24 cellular contexts compared by ENCODE assay signal in the genomic region with DNA sequence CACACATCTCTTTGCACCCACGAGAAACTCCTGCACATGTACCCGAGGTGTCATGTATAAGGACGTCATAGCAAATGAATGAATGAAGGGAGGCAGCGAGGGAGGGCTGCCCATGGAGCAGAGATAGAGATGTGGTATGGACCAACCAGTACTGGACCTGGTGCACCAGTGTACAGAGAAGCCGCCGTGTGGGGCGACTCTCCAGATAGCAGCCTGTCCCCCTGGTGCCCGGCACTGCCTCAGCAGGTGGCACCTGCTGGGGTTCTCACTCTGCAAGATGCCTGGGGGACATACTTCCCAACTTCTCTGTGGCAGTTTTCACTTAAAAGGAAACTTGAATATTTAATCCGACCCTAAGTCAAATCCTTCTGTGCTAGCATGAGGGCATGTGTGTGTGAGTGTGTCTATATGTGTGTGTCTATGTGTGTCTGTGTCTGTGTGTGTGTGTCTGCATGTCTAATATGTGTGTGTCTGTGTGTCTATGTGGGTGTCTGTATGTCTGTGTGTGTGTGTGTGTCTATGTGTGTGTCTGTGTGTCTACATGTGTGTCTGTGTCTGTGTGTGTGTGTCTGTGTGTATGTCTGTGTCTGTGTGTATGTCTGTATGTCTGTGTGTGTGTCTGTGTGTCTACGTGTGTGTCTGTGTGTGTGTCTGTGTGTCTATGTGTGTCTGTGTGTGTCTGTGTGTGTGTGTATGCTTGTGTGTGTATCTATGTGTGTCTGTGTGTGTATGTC.
A peak's percentile ranks its signal among the peaks of the same experiment; 100 is the strongest.
DNase-seq lines count a peak whose midpoint lies in the region; ATAC-seq, FAIRE-seq and TF ChIP-seq lines count a peak whose summit lies in the region.
"Had no signal": no experiment of that assay in that cellular context is flagged by ENCODE, and none has a peak within 500 bp of the region (broad histone marks: within the 10 kb centered on the region; RNA-seq: fewer than 3 reads in every experiment).

No MANE protein-coding gene starts in this region.

- intact Hi-C loops in posterior vena cava (cut with DNase I) (no loop called here), pancreas (cut with DNase I) (no loop called here)

- H3K36me3 ChIP-seq in HEK293 (ENCODE audit: control insufficient read depth in 2 of 2, insufficient read depth in 1 of 2, low read length in 2 of 2): no peaks in the 10 kb centered on the region
- H3K36me3 ChIP-seq in H1 (ENCODE audit: control insufficient read depth in 2 of 4, insufficient read depth in 4 of 4, low read length in 3 of 4): no peaks in the 10 kb centered on the region
- H3K36me3 ChIP-seq in trophoblast cell (ENCODE audit: control insufficient read depth in 1 of 2, insufficient read depth in 2 of 2, low read length in 2 of 2): no peaks in the 10 kb centered on the region
- no peaks in the 10 kb centered on the region for H3K36me3 ChIP-seq in pancreas
- H3K36me3 ChIP-seq: BE2C; BLaER1 treated with 17β-estradiol and CSF1 and Interleukin-3, amounts not matched to agents 10 nM and 100 nM had no signal

- H3K4me3 ChIP-seq in HEK293 (ENCODE audit: low read depth, low read length) (no peak overlapping the region), H1 (ENCODE audit: extremely low read depth in 1 of 4, insufficient read depth in 2 of 4, low read depth in 3 of 4, low read length in 4 of 4) (no peak overlapping the region), trophoblast cell (ENCODE audit: low read depth, low read length) (no peak overlapping the region), pancreas (no peak overlapping the region)
- H3K4me3 ChIP-seq: A549; BLaER1 treated with 17β-estradiol and CSF1 and Interleukin-3, amounts not matched to agents 10 nM and 100 nM; GM12878 had no signal

- H4K20me1 ChIP-seq in H1 (replicated peaks in 1 of 2; ENCODE audit: control insufficient read depth in 1 of 2, insufficient read depth in 2 of 2, low read length in 2 of 2): no peaks in the 10 kb centered on the region
- H4K20me1 ChIP-seq: BLaER1 treated with 17β-estradiol and CSF1 and Interleukin-3, amounts not matched to agents 10 nM and 100 nM had no signal

- FAIRE-seq in GM12891 (lab: Jason Lieb, UNC) (peak; percentile 86), H1 (lab: Jason Lieb, UNC) (no peak), pancreas (lab: Jason Lieb, UNC) (no peak)
- FAIRE-seq: A549, D721Med, GM12878 had no signal

- TF ChIP-seq POLR2A in GM12891 (IDR thresholded peaks at IDR 0.05; ENCODE audit: low read depth, low read length) (no peak), H1 (IDR thresholded peaks at IDR 0.05; ENCODE audit: control extremely low read depth in 1 of 2, low read depth in 2 of 2, low read length in 2 of 2) (no peak)

- peak overlapping the region; percentile 70 for H3K56ac ChIP-seq in H1 (replicated peaks; ENCODE audit: insufficient read length, low read depth, low read length)

- H3K9ac ChIP-seq in H1 (replicated peaks in 1 of 4; ENCODE audit: extremely low read depth in 1 of 4, low read depth in 3 of 4, low read length in 3 of 4): no peak overlapping the region
- H3K9ac ChIP-seq in trophoblast cell (ENCODE audit: low read length): no peak overlapping the region
- H3K9ac ChIP-seq: BLaER1 treated with 17β-estradiol and CSF1 and Interleukin-3, amounts not matched to agents 10 nM and 100 nM had no signal

- no peak for DNase-seq in GM12891 (ENCODE audit: insufficient read length, low spot score)
- DNase-seq in H1 (ENCODE audit: low read depth in 1 of 2, low spot score in 2 of 2): no peak
- DNase-seq in posterior vena cava (ENCODE audit: low spot score): peak; percentile 75
- DNase-seq in trophoblast cell: no peak
- no peak for DNase-seq in pancreas
- no peak for DNase-seq in NCI-H510A treated with DMSO at 0.1 percent for 48 hours (lab: John Stamatoyannopoulos, UW)
- DNase-seq: 8988T; ACHN; AML-193; BE2C; CD4-positive, alpha-beta T cell; CD8-positive, alpha-beta memory T cell; DMS 273 treated with DMSO at 0.1 percent for 48 hours; DMS79; EL; GDM1; GOT3; H7; HCEC 1CT had no signal

- no peak overlapping the region; the same call in 1 of the 2 replicates for H2AK5ac ChIP-seq in H1 (ENCODE audit: low read depth, low read length)
- H2AK5ac ChIP-seq in trophoblast cell (ENCODE audit: low read length): no peak overlapping the region

- TF ChIP-seq EP300 in H1 (IDR thresholded peaks at IDR 0.05; ENCODE audit: borderline replicate concordance in 1 of 2, low read depth in 2 of 2, low read length in 2 of 2): no peak

- no peak overlapping the region for H2BK15ac ChIP-seq in H1 (ENCODE audit: low read length)

- H2BK120ac ChIP-seq in H1 (replicated peaks; ENCODE audit: low read depth, low read length) (no peak overlapping the region), trophoblast cell (ENCODE audit: insufficient read depth, low read length, poor library complexity) (no peak overlapping the region)

- WGBS in H1 (ENCODE audit: extremely low coverage in 1 of 2, insufficient coverage in 1 of 2, insufficient read length in 1 of 2, insufficient replicate concordance in 2 of 2, low coverage in 1 of 2, low lambda C conversion rate in 2 of 2, missing lambda C conversion rate in 1 of 2), 2 experiments: 89% methylated on average over 10 of the region's 10 CpGs; no CpG with 5 or more reads in 1 of the 2 experiments
- WGBS in trophoblast cell (ENCODE audit: extremely low coverage, insufficient coverage, insufficient read length): no CpG with 5 or more reads among the region's 10 CpGs
- WGBS in pancreas, 2 donors: 80 to 81% methylated on average over 10 of the region's 10 CpGs

- H2BK20ac ChIP-seq in H1 (ENCODE audit: low read length): no peak overlapping the region

- H3K27ac ChIP-seq in HEK293 (ENCODE audit: extremely low read depth, low read depth, low read length): no peak overlapping the region
- H3K27ac ChIP-seq in H1 (ENCODE audit: low read depth, low read length): no peak overlapping the region
- no peak overlapping the region for H3K27ac ChIP-seq in trophoblast cell (ENCODE audit: low read depth, low read length)
- no peak overlapping the region for H3K27ac ChIP-seq in pancreas
- H3K27ac ChIP-seq: A549; BLaER1 treated with 17β-estradiol and CSF1 and Interleukin-3, amounts not matched to agents 10 nM and 100 nM had no signal

- H2AFZ ChIP-seq in H1 (ENCODE audit: low read length) (no peak overlapping the region), trophoblast cell (ENCODE audit: insufficient read depth, low read length, poor library complexity) (no peak overlapping the region)

- H3K79me2 ChIP-seq in H1 (ENCODE audit: control insufficient read depth in 1 of 2, insufficient read depth in 2 of 2, low read length in 2 of 2) (no peaks in the 10 kb centered on the region), trophoblast cell (ENCODE audit: control insufficient read depth, insufficient read depth, low read length, poor library complexity) (no peaks in the 10 kb centered on the region)

- H3K4ac ChIP-seq in H1 (replicated peaks; ENCODE audit: insufficient read length, low read depth, low read length): no peak overlapping the region
- H3K4ac ChIP-seq in trophoblast cell (ENCODE audit: low read depth, low read length): no peak overlapping the region

- H3K23me2 ChIP-seq in H1 (ENCODE audit: low read depth, low read length): peaks cover 5% of the 10 kb centered on the region; the same call in 1 of the 2 replicates

- CTCF ChIA-PET in HEK293 (lab: Yijun Ruan, JAX) (no interaction called here), H1 (lab: Charles Lee; ENCODE audit: partially characterized antibody) (no interaction called here)

- H2BK12ac ChIP-seq in H1 (ENCODE audit: low read depth, low read length): no peak overlapping the region
- no peak overlapping the region for H2BK12ac ChIP-seq in trophoblast cell (ENCODE audit: low read length)

- no peaks in the 10 kb centered on the region for H3K27me3 ChIP-seq in H1 (replicated peaks in 1 of 4; ENCODE audit: control insufficient read depth in 3 of 4, extremely low read depth in 1 of 4, insufficient read depth in 3 of 4, low read length in 3 of 4)
- no peaks in the 10 kb centered on the region for H3K27me3 ChIP-seq in trophoblast cell (ENCODE audit: insufficient read depth, low read length)
- no peaks in the 10 kb centered on the region for H3K27me3 ChIP-seq in pancreas
- H3K27me3 ChIP-seq: BE2C; BLaER1 treated with 17β-estradiol and CSF1 and Interleukin-3, amounts not matched to agents 10 nM and 100 nM had no signal

- H3K14ac ChIP-seq in H1 (ENCODE audit: insufficient read length) (no peak overlapping the region), trophoblast cell (ENCODE audit: low read length) (no peak overlapping the region)

- H2BK5ac ChIP-seq in H1 (ENCODE audit: low read depth, low read length) (no peak overlapping the region), trophoblast cell (ENCODE audit: low read depth, low read length, poor library complexity) (no peak overlapping the region)

- POLR2A ChIA-PET in HEK293 (lab: Yijun Ruan, JAX) (no interaction called here), H1 (lab: Charles Lee; ENCODE audit: partially characterized antibody) (no interaction called here)

- H4K5ac ChIP-seq in H1 (ENCODE audit: insufficient read length, low read depth, low read length): no peak overlapping the region

- no peak overlapping the region for H4K12ac ChIP-seq in trophoblast cell (ENCODE audit: low read depth, low read length)

- H3K4me2 ChIP-seq in H1 (ENCODE audit: insufficient read depth in 1 of 2, low read depth in 2 of 2, low read length in 2 of 2) (no peak overlapping the region), trophoblast cell (ENCODE audit: low read length) (no peak overlapping the region)
- H3K4me2 ChIP-seq: A549; BLaER1 treated with 17β-estradiol and CSF1 and Interleukin-3, amounts not matched to agents 10 nM and 100 nM had no signal

- no peaks in the 10 kb centered on the region for H3K79me1 ChIP-seq in H1 (ENCODE audit: low read depth, low read length)
- H3K79me1 ChIP-seq in trophoblast cell (ENCODE audit: low read length): no peaks in the 10 kb centered on the region

- TF ChIP-seq RAD21 in H1 (IDR thresholded peaks at IDR 0.05 in 1 of 2, conservative IDR thresholded peaks at IDR 0.05 in 1 of 2; ENCODE audit: low read depth in 2 of 2, low read length in 2 of 2): no peak

- TF ChIP-seq CTCF in HEK293 (tag by site-specific recombination; IDR thresholded peaks at IDR 0.05) (no peak), H1 (IDR thresholded peaks at IDR 0.05; ENCODE audit: control extremely low read depth in 1 of 3, insufficient read depth in 1 of 3, low read depth in 1 of 3, low read length in 3 of 3) (no peak), pancreas (IDR thresholded peaks at IDR 0.05) (no peak)

- H3K23ac ChIP-seq in H1 (ENCODE audit: insufficient read length): no peak overlapping the region
- no peak overlapping the region for H3K23ac ChIP-seq in trophoblast cell (ENCODE audit: low read length)

- H3K4me1 ChIP-seq in HEK293 (ENCODE audit: control insufficient read depth, insufficient read depth, low read length): no peaks in the 10 kb centered on the region
- no peaks in the 10 kb centered on the region for H3K4me1 ChIP-seq in H1 (replicated peaks in 1 of 4; ENCODE audit: control insufficient read depth in 3 of 4, insufficient read depth in 4 of 4, low read length in 3 of 4)
- no peaks in the 10 kb centered on the region for H3K4me1 ChIP-seq in trophoblast cell (ENCODE audit: control insufficient read depth in 1 of 2, insufficient read depth in 2 of 2, low read length in 2 of 2)
- no peaks in the 10 kb centered on the region for H3K4me1 ChIP-seq in pancreas
- H3K4me1 ChIP-seq: A549, BE2C had no signal

- H3K9me3 ChIP-seq in HEK293 (ENCODE audit: control insufficient read depth, insufficient read depth, low read depth, low read length) (no peaks in the 10 kb centered on the region), H1 (ENCODE audit: insufficient read depth in 2 of 2, low read depth in 1 of 2, low read length in 1 of 2) (no peaks in the 10 kb centered on the region), trophoblast cell (ENCODE audit: insufficient read depth, low read depth, low read length) (peaks cover 1% of the 10 kb centered on the region), pancreas (no peaks in the 10 kb centered on the region)
- H3K9me3 ChIP-seq: A549, BE2C had no signal

- H4K91ac ChIP-seq in H1 (replicated peaks; ENCODE audit: insufficient read length, low read length) (no peak overlapping the region), trophoblast cell (ENCODE audit: low read depth, low read length) (no peak overlapping the region)

- H3K18ac ChIP-seq in H1 (ENCODE audit: extremely low read depth, low read length): no peak overlapping the region
- no peak overlapping the region for H3K18ac ChIP-seq in trophoblast cell (ENCODE audit: low read length)

- ATAC-seq in pancreas: no peak
- ATAC-seq: A549, GM12878 had no signal

- H4K8ac ChIP-seq in H1 (ENCODE audit: extremely low read depth, insufficient read depth, low read length) (no peak overlapping the region; the same call in 1 of the 2 replicates), trophoblast cell (ENCODE audit: low read depth, low read length) (no peak overlapping the region)
